9 cellular contexts compared by ENCODE assay signal in the genomic region with DNA sequence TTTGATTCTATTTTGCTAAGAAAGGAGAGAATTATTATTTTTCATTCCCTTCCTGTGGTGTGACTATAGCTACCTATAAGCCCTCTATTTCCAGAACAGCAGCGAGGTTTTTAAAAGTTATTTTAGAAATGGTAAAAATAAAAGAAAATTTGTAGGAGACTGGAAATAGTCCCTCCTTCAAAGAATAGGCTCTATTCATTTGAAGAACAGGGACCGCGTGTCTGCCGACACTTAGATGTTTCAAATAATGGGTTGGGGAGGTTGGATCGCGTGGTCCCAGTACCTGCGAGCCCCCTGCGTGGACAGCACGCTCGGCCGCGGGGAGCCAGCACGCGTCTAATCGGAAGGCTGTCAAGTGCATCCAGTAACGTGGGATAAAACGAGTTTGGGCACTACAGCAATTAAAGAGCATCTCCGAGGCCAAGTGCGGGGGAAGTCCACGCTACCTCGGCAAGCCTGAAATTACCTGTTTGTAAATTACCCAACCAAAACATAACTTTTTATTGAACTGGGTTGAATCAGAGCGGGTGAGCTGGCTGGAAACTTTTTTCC. TPM values are rescaled to one million over a fixed set of nuclear protein-coding genes. Genes with fewer than 3 reads are reported as not detected.
DNase-seq lines count a peak whose midpoint lies in the region; ATAC-seq and TF ChIP-seq lines count a peak whose summit lies in the region.
"Had no signal": no experiment of that assay in that cellular context is flagged by ENCODE, and none has a peak within 500 bp of the region (broad histone marks: within the 10 kb centered on the region; RNA-seq: fewer than 3 reads in every experiment).

No MANE protein-coding gene starts in this region.

- peaks cover 4% of the 10 kb centered on the region for H3K4me1 Mint-ChIP-seq in activated naive CD8-positive, alpha-beta T cell treated with anti-CD3 and anti-CD28 coated beads for 36 hours
- peaks cover 2 to 10% of the 10 kb centered on the region in 2 donors for H3K4me1 Mint-ChIP-seq in stimulated activated naive B cell treated with anti-CD40 and anti-IgM and Interleukin-4, amounts not matched to agents 10 μg/mL and 1 μg/mL and 100 μg/mL, for 72 hours

- peak overlapping the region; percentile 34 for H3K4me3 Mint-ChIP-seq in activated naive CD8-positive, alpha-beta T cell treated with anti-CD3 and anti-CD28 coated beads for 36 hours
- peak overlapping the region; percentile 48 to 65 for H3K4me3 Mint-ChIP-seq in stimulated activated naive B cell treated with anti-CD40 and anti-IgM and Interleukin-4, amounts not matched to agents 10 μg/mL and 1 μg/mL and 100 μg/mL, for 72 hours

- no peaks in the 10 kb centered on the region for H4K20me1 ChIP-seq in BLaER1

- no peak overlapping the region for H3K27ac ChIP-seq in BLaER1
- H3K27ac ChIP-seq in iPS-18a (ENCODE audit: low read length), result peak overlapping the region; percentile 85
- H3K27ac ChIP-seq: epithelial cell of prostate had no signal

- POLR2A ChIA-PET in HEK293T (lab: Yijun Ruan, JAX), result no interaction called here

- H3K27me3 ChIP-seq in BLaER1 (peaks cover 31% of the 10 kb centered on the region), iPS-18a (ENCODE audit: control insufficient read depth, insufficient read depth, low read length) (peaks cover 28% of the 10 kb centered on the region)

- no peaks in the 10 kb centered on the region for H3K4me1 ChIP-seq in BLaER1
- H3K4me1 ChIP-seq in iPS-18a (ENCODE audit: control insufficient read depth, low read depth, low read length), result peaks cover 47% of the 10 kb centered on the region

- no peaks in the 10 kb centered on the region for H3K9me3 Mint-ChIP-seq in activated naive CD8-positive, alpha-beta T cell treated with anti-CD3 and anti-CD28 coated beads for 36 hours
- H3K9me3 Mint-ChIP-seq in stimulated activated naive B cell treated with anti-CD40 and anti-IgM and Interleukin-4, amounts not matched to agents 10 μg/mL and 1 μg/mL and 100 μg/mL, for 72 hours, result peaks cover 0 to 1% of the 10 kb centered on the region in 2 donors

- H3K4me2 ChIP-seq in BLaER1, result peak overlapping the region; percentile 78

- H3K9ac ChIP-seq in BLaER1 (no peak overlapping the region), iPS-18a (ENCODE audit: low read length) (peak overlapping the region; percentile 86)

- H3K27me3 Mint-ChIP-seq in activated naive CD8-positive, alpha-beta T cell treated with anti-CD3 and anti-CD28 coated beads for 36 hours, result peaks cover 41% of the 10 kb centered on the region
- H3K27me3 Mint-ChIP-seq in stimulated activated naive B cell treated with anti-CD40 and anti-IgM and Interleukin-4, amounts not matched to agents 10 μg/mL and 1 μg/mL and 100 μg/mL, for 72 hours, result peaks cover 26 to 32% of the 10 kb centered on the region in 2 donors

- peaks cover 11% of the 10 kb centered on the region for H3K9me3 ChIP-seq in BLaER1
- H3K9me3 ChIP-seq in iPS-18a (ENCODE audit: control insufficient read depth, low read depth, low read length), result no peaks in the 10 kb centered on the region

- no peak for ATAC-seq in stimulated activated naive B cell treated with anti-CD40 and anti-IgM and Interleukin-4, amounts not matched to agents 10 μg/mL and 1 μg/mL and 100 μg/mL, for 72 hours (replicated peaks)
- ATAC-seq in HG03196 (IDR thresholded peaks at IDR 0.05; ENCODE audit: unreplicated experiment), result no peak

- peak; percentile 25 for DNase-seq in HEK293T (ENCODE audit: extremely low spot score)
- DNase-seq in activated naive CD8-positive, alpha-beta T cell treated with anti-CD3 and anti-CD28 coated beads for 36 hours, result no peak
- no peak for DNase-seq in stimulated activated naive B cell treated with anti-CD40 and anti-IgM and Interleukin-4, amounts not matched to agents 10 μg/mL and 1 μg/mL and 100 μg/mL, for 72 hours
- DNase-seq in epidermal melanocyte (ENCODE audit: insufficient read length, low spot score), result no peak
- no peak for DNase-seq in mesenteric fat pad (ENCODE audit: low spot score)

- H3K36me3 ChIP-seq in BLaER1 (no peaks in the 10 kb centered on the region), iPS-18a (ENCODE audit: control insufficient read depth, low read depth, low read length) (no peaks in the 10 kb centered on the region)

- CTCF ChIA-PET in HEK293T (lab: Yijun Ruan, JAX), result interaction anchor here (1.0 kb wide), 1 partner anchor 42 kb away, joined by 3 read pairs; no protein-coding TSS in a partner anchor

- H3K36me3 Mint-ChIP-seq in activated naive CD8-positive, alpha-beta T cell treated with anti-CD3 and anti-CD28 coated beads for 36 hours, result no peaks in the 10 kb centered on the region
- no peaks in the 10 kb centered on the region for H3K36me3 Mint-ChIP-seq in stimulated activated naive B cell treated with anti-CD40 and anti-IgM and Interleukin-4, amounts not matched to agents 10 μg/mL and 1 μg/mL and 100 μg/mL, for 72 hours

- H3K4me3 ChIP-seq in BLaER1, result peak overlapping the region; percentile 69
- peak overlapping the region; percentile 89 for H3K4me3 ChIP-seq in iPS-18a (ENCODE audit: low read length)

- no peak overlapping the region for H3K27ac Mint-ChIP-seq in activated naive CD8-positive, alpha-beta T cell treated with anti-CD3 and anti-CD28 coated beads for 36 hours
- H3K27ac Mint-ChIP-seq in stimulated activated naive B cell treated with anti-CD40 and anti-IgM and Interleukin-4, amounts not matched to agents 10 μg/mL and 1 μg/mL and 100 μg/mL, for 72 hours, result no peak overlapping the region

TF ChIP-seq in HEK293T, 16 proteins besides CTCF, POLR2A, EP300 and RAD21:
- TF ChIP-seq L3MBTL2 (conservative IDR thresholded peaks at IDR 0.05) (peak; percentile 71), ARNT (IDR thresholded peaks at IDR 0.05) (no peak)

RNA-seq across cellular contexts. Expression of gene CACNA2D1, which starts 1.0 kb away (rescaled TPM):
- total RNA-seq in activated naive CD8-positive, alpha-beta T cell treated with anti-CD3 and anti-CD28 coated beads for 36 hours, result not detected
- total RNA-seq in mesenteric fat pad, result 33.5 TPM

Comparison
In these comparisons a context has a peak if more than half of its experiments do, and no peak if none do; other contexts are left out.
1. RNA of gene CACNA2D1, which starts 1.0 kb away (total RNA-seq): 33.5 TPM in mesenteric fat pad (single experiment); not detected in activated naive CD8-positive, alpha-beta T cell treated with anti-CD3 and anti-CD28 coated beads for 36 hours; every median in the first group is over 10 times any median in the second.